In the genomic region with DNA sequence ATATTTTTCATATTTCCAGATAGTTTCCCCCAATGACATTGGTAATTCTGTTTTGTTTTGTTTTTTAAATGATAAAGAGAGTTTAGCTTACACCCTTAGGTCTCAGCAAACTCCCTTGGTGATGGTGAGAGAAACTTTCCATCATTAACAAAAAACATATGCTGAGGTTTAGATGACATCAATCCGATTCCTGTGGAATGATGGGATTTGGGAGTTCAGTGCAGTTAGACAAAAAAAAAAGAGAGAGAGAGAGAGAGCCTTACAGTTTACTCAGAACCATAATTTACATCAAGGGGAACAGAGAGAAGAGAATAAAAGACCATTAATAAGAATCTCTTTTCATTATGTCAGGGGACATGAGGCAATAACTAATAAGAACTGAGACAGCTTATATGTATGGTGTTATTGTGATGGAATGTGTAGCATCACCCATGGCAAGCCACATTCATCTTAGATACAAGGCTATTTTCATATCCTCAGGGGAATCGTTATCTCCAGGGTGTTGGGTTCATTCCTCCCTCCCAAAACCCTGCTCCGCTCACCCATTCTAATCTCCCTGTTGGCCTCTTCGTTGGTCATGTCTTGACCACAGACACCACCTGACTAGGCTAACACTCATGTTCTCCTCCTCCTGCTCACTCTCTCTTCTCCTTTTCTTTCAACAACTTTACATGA, we compare ENCODE assay signal across 1 cellular context.
TF ChIP-seq lines count a peak whose summit lies in the region.

No MANE protein-coding gene starts in this region.

TF ChIP-seq in A549, 52 proteins besides CTCF, POLR2A, EP300 and RAD21 (continued from another document):
- TF ChIP-seq CHD4 (IDR thresholded peaks at IDR 0.05; ENCODE audit: borderline replicate concordance) (no peak), E2F6 (IDR thresholded peaks at IDR 0.05; ENCODE audit: borderline replicate concordance, low read depth) (no peak), NFE2L2 (conservative IDR thresholded peaks at IDR 0.05; ENCODE audit: low read length) (no peak)
